In genomic region chr22:44738347-44738715, GRCh38 we compare ENCODE assay signal across 1 cellular context.
TF ChIP-seq lines count a peak whose summit lies in the region.

No MANE protein-coding gene starts in this region.

TF ChIP-seq in H1, 55 proteins besides CTCF, POLR2A, EP300 and RAD21 (continued from another document):
- TF ChIP-seq E2F6 (IDR thresholded peaks at IDR 0.05) (peak; percentile 52), MAX (IDR thresholded peaks at IDR 0.05) (0 out of 2 replicates have a peak, but pooled peaks have one; percentile 4), CBX5 (IDR thresholded peaks at IDR 0.05; ENCODE audit: low read depth, low read length) (no peak)
